In genomic region chr4:830776-831482, GRCh38 we compare ENCODE assay signal across 22 cellular contexts. TPM values are rescaled to one million over a fixed set of nuclear protein-coding genes. Genes with fewer than 3 reads are reported as not detected.
A peak's percentile ranks its signal among the peaks of the same experiment; 100 is the strongest.
DNase-seq lines count a peak whose midpoint lies in the region; ATAC-seq, FAIRE-seq and TF ChIP-seq lines count a peak whose summit lies in the region.
"Had no signal": no experiment of that assay in that cellular context is flagged by ENCODE, and none has a peak within 500 bp of the region (broad histone marks: within the 10 kb centered on the region; RNA-seq: fewer than 3 reads in every experiment).

No MANE protein-coding gene starts in this region.

- CTCF ChIA-PET in HepG2 (lab: Yijun Ruan, JAX; ENCODE audit: low intra/inter-chr PET ratio, low total read pairs) = no interaction called here

- BruUV-seq in HepG2 (replicated peaks; lab: Mats Ljungman, UMichigan) = no TSS peak

- POLR2A ChIA-PET in HepG2 (lab: Yijun Ruan, JAX) = no interaction called here

- H3K4me2 ChIP-seq in BLaER1 treated with 17β-estradiol and CSF1 and Interleukin-3, amounts not matched to agents 10 nM and 100 nM = peak overlapping the region; percentile 64 to 83 (median 68)
- no peak overlapping the region for H3K4me2 ChIP-seq in HepG2 (ENCODE audit: low read depth, low read length)

- peaks cover 5 to 16% (median 9%) of the 10 kb centered on the region in 11 experiments; a peak in 15 of 22 replicates for H3K9me3 ChIP-seq in BLaER1 treated with 17β-estradiol and CSF1 and Interleukin-3, amounts not matched to agents 10 nM and 100 nM (replicated peaks in 1 of 11)
- no peaks in the 10 kb centered on the region for H3K9me3 ChIP-seq in HepG2 (ENCODE audit: low read length)
- peaks cover 0 to 6% (median 3%) of the 10 kb centered on the region in 4 donors for H3K9me3 ChIP-seq in sigmoid colon

- TF ChIP-seq POLR2A in HepG2 (IDR thresholded peaks at IDR 0.05; ENCODE audit: insufficient read depth in 1 of 2, low read depth in 2 of 2, low read length in 2 of 2) = no peak
- TF ChIP-seq POLR2A in sigmoid colon (IDR thresholded peaks at IDR 0.05) = no peak

- H3K27me3 ChIP-seq in BLaER1 treated with 17β-estradiol and CSF1 and Interleukin-3, amounts not matched to agents 10 nM and 100 nM = peaks cover 31 to 55% (median 42%) of the 10 kb centered on the region in 11 experiments
- peaks cover 38 to 89% of the 10 kb centered on the region in 2 experiments for H3K27me3 ChIP-seq in HepG2 (ENCODE audit: control insufficient read depth in 1 of 2, insufficient read depth in 2 of 2, low read length in 2 of 2)
- peaks cover 16 to 63% (median 51%) of the 10 kb centered on the region in 3 donors for H3K27me3 ChIP-seq in sigmoid colon

- in situ Hi-C loops in HepG2 (cut with HindIII; ENCODE audit: extremely low pct_ligation_motif_present, low pct_unique_long_range_greater_than_20kb) (no loop called here), G401 (cut with HindIII; ENCODE audit: low sequenced_read_pairs) (loop anchor here (10.0 kb wide), 1 partner anchor 64 kb away; no protein-coding TSS in a partner anchor)

- no peak for FAIRE-seq in HepG2 (lab: Jason Lieb, UNC)
- FAIRE-seq: GM12891, GM18507, H1 had no signal

- H3K4me1 ChIP-seq in BLaER1 treated with 17β-estradiol and CSF1 and Interleukin-3, amounts not matched to agents 10 nM and 100 nM = peaks cover 45 to 71% (median 63%) of the 10 kb centered on the region in 10 experiments
- H3K4me1 ChIP-seq in HepG2 (ENCODE audit: insufficient read depth, low read length) (peaks cover 19% of the 10 kb centered on the region), sigmoid colon (peaks cover 0 to 9% (median 8%) of the 10 kb centered on the region in 4 donors)

- DNase-seq in cardiac septum (ENCODE audit: low spot score) = peak; percentile 72
- no peak for DNase-seq in HepG2 (ENCODE audit: low spot score)
- peak; percentile 34 for DNase-seq in sigmoid colon
- DNase-seq in NCI-H2107 treated with DMSO at 0.1 percent for 48 hours (lab: John Stamatoyannopoulos, UW; ENCODE audit: unreplicated experiment) = no peak
- DNase-seq in NCI-H2227 treated with DMSO at 0.1 percent for 48 hours (lab: John Stamatoyannopoulos, UW) = no peak
- no peak for DNase-seq in G401 (ENCODE audit: low spot score)
- DNase-seq: C1 segment of cervical spinal cord, DMS53, EL, KBM-7, NCI-H1105, NCI-H2081 treated with DMSO at 0.1 percent for 48 hours, NCI-H226, NCI-H524, NCI-H82, OCI-M1 had no signal

- TF ChIP-seq EP300 in HepG2 (IDR thresholded peaks at IDR 0.05; ENCODE audit: low read depth in 2 of 2, low read length in 2 of 2) (no peak), HepG2 (CRISPR knock-in tag; IDR thresholded peaks at IDR 0.05; ENCODE audit: borderline replicate concordance) (no peak), sigmoid colon (IDR thresholded peaks at IDR 0.05) (no peak)

- ATAC-seq in HepG2 = peak; percentile 9; the same call in 1 of the 3 replicates
- no peak for ATAC-seq in GM19035 (IDR thresholded peaks at IDR 0.05; ENCODE audit: unreplicated experiment)

- 10% methylated on average over 7 of the region's 17 CpGs for WGBS in HepG2 (ENCODE audit: low lambda C conversion rate)
- 70 to 81% methylated on average over 17 of the region's 17 CpGs for WGBS in sigmoid colon, 2 donors

- H3K79me2 ChIP-seq in HepG2 (ENCODE audit: insufficient read depth, low read length) = no peaks in the 10 kb centered on the region

- no peaks in the 10 kb centered on the region for H3K36me3 ChIP-seq in BLaER1 treated with 17β-estradiol and CSF1 and Interleukin-3, amounts not matched to agents 10 nM and 100 nM
- no peaks in the 10 kb centered on the region for H3K36me3 ChIP-seq in HepG2 (replicated peaks in 1 of 2; ENCODE audit: control insufficient read depth in 1 of 2, insufficient read depth in 2 of 2, low read length in 2 of 2)
- no peaks in the 10 kb centered on the region for H3K36me3 ChIP-seq in sigmoid colon

- peak overlapping the region in 3 of 11 experiments; percentile 28 to 45 (median 34); a peak in 4 of 22 replicates for H3K9ac ChIP-seq in BLaER1 treated with 17β-estradiol and CSF1 and Interleukin-3, amounts not matched to agents 10 nM and 100 nM
- H3K9ac ChIP-seq in HepG2 (ENCODE audit: insufficient read depth, low read depth, low read length) = no peak overlapping the region

- peaks cover 0 to 64% (median 8%) of the 10 kb centered on the region in 11 experiments; a peak in 14 of 22 replicates for H4K20me1 ChIP-seq in BLaER1 treated with 17β-estradiol and CSF1 and Interleukin-3, amounts not matched to agents 10 nM and 100 nM
- H4K20me1 ChIP-seq in HepG2 (ENCODE audit: insufficient read depth, low read length) = peaks cover 7% of the 10 kb centered on the region; the same call in 1 of the 2 replicates

- no peak for TF ChIP-seq RAD21 in HepG2 (CRISPR knock-in tag; IDR thresholded peaks at IDR 0.05)

- intact Hi-C loops in cardiac septum (cut with DNase I) (no loop called here), HepG2 (cut with micrococcal nuclease; ENCODE audit: unreplicated experiment) (no loop called here), sigmoid colon (cut with DNase I) (no loop called here)

- no peak overlapping the region for H2AFZ ChIP-seq in HepG2 (ENCODE audit: low read length)

- H3K4me3 ChIP-seq in BLaER1 treated with 17β-estradiol and CSF1 and Interleukin-3, amounts not matched to agents 10 nM and 100 nM = peak overlapping the region in 3 of 10 experiments; percentile 7 to 26 (median 21); a peak in 2 of 20 replicates
- H3K4me3 ChIP-seq in HepG2 (replicated peaks in 1 of 3; ENCODE audit: insufficient read depth in 1 of 3, low read depth in 2 of 3, low read length in 3 of 3) (no peak overlapping the region), sigmoid colon (no peak overlapping the region)

- H3K27ac ChIP-seq in BLaER1 treated with 17β-estradiol and CSF1 and Interleukin-3, amounts not matched to agents 10 nM and 100 nM = peak overlapping the region in 2 of 11 experiments; percentile 1 to 17; a peak in 4 of 22 replicates
- H3K27ac ChIP-seq in HepG2 (ENCODE audit: extremely low read length, insufficient read depth, low read length) = no peak overlapping the region
- H3K27ac ChIP-seq in sigmoid colon = no peak overlapping the region

- TF ChIP-seq CTCF in HepG2 (CRISPR knock-in tag; IDR thresholded peaks at IDR 0.05) = no peak
- no peak for TF ChIP-seq CTCF in sigmoid colon (IDR thresholded peaks at IDR 0.05)

TF ChIP-seq in HepG2, 621 proteins besides CTCF, POLR2A, EP300 and RAD21 (continues in another document):
- no peak for TF ChIP-seq NR2F6 (IDR thresholded peaks at IDR 0.05)
- peak; percentile 36; the same call in 1 of the 2 replicates for TF ChIP-seq NR2F6 (CRISPR knock-in tag; IDR thresholded peaks at IDR 0.05)
- peak; percentile 51; the same call in 1 of the 2 replicates for TF ChIP-seq PATZ1 (CRISPR knock-in tag; IDR thresholded peaks at IDR 0.05)

RNA-seq across cellular contexts. Expression of gene CPLX1, which starts 5.0 kb away (rescaled TPM):
- total RNA-seq in cardiac septum (9.4 TPM), HepG2 (2016; rRNA removed; fragmentation: Illumina TruSeq; extraction: Trizol) (0.18 and 0.36 TPM in 2 replicates), sigmoid colon (1 to 10 TPM in 1 of 4 donors, under 1 TPM in 3; 0.36 to 1.7 (median 0.45) TPM)
- 0.30 TPM in 1 of 2 replicates, not detected in the other for total RNA-seq in HepG2 (2016; cell fraction: cytosol; rRNA removed; fragmentation: Illumina TruSeq; extraction: Trizol; ENCODE audit: low read depth)
- total RNA-seq in HepG2 (2016; cell fraction: insoluble cytoplasmic fraction; rRNA removed; fragmentation: Illumina TruSeq; extraction: Trizol) = 0.16 and 0.24 TPM in 2 replicates
- 0.37 and 0.48 TPM in 2 replicates for total RNA-seq in HepG2 (2016; cell fraction: membrane; rRNA removed; fragmentation: Illumina TruSeq; extraction: Trizol)
- not detected in 2 replicates for total RNA-seq in HepG2 (2016; cell fraction: nucleus; rRNA removed; fragmentation: Illumina TruSeq; extraction: Trizol)
- polyA plus RNA-seq in HepG2 (2011; rRNA removed) (0.18 and 0.57 TPM in 2 replicates), sigmoid colon (1 to 10 TPM in 2 of 3 donors, under 1 TPM in 1; 0.23 to 3.0 (median 2.8) TPM)
- polyA plus RNA-seq in HepG2 (2011; cell fraction: cytosol; rRNA removed) = 0.08 and 0.18 TPM in 2 replicates
- polyA plus RNA-seq in HepG2 (2011; cell fraction: nucleus; rRNA removed) = 0.58 and 0.95 TPM in 2 replicates
- 0.87 and 3.8 TPM in 2 replicates for polyA plus RNA-seq in HepG2 (2012)
- 0.68 and 0.69 TPM in 2 replicates for polyA plus RNA-seq in HepG2 (2016; cell fraction: cytosol; fragmentation: Illumina TruSeq; extraction: Trizol; ENCODE audit: low read depth)
- polyA plus RNA-seq in HepG2 (2016; cell fraction: insoluble cytoplasmic fraction; fragmentation: Illumina TruSeq; extraction: Trizol; ENCODE audit: low read depth) = 0.49 and 0.90 TPM in 2 replicates
- 0.89 and 1.3 TPM in 2 replicates for polyA plus RNA-seq in HepG2 (2016; cell fraction: membrane; fragmentation: Illumina TruSeq; extraction: Trizol; ENCODE audit: low read depth)
- 0.38 and 0.60 TPM in 2 replicates for polyA plus RNA-seq in HepG2 (2016; cell fraction: nucleus; fragmentation: Illumina TruSeq; extraction: Trizol; ENCODE audit: insufficient read depth, low read depth)
- 0.12 and 0.68 TPM in 2 replicates for polyA minus RNA-seq in HepG2 (2011; rRNA and poly(A)+ RNA removed; ENCODE audit: low replicate concordance)
- 0.30 TPM in 1 of 2 replicates, not detected in the other for polyA minus RNA-seq in HepG2 (2011; cell fraction: cytosol; rRNA and poly(A)+ RNA removed)
- polyA minus RNA-seq in HepG2 (2011; cell fraction: nucleus; rRNA and poly(A)+ RNA removed) = 0.25 TPM in 1 of 2 replicates, not detected in the other
- 1.8 and 4.7 TPM in 2 replicates for total RNA-seq in G401 (2014; rRNA removed; shearing (Covaris generic))
- polyA plus RNA-seq: CD8-positive, alpha-beta memory T cell had no signal

Comparison
In these comparisons a context has a peak if more than half of its experiments do, and no peak if none do; other contexts are left out.
1. DNase-seq: peak in cardiac septum (single experiment) and sigmoid colon (single experiment); none in HepG2 (single experiment), NCI-H2107 treated with DMSO at 0.1 percent for 48 hours (single experiment), NCI-H2227 treated with DMSO at 0.1 percent for 48 hours (single experiment) and G401 (single experiment).